8 cellular contexts compared by ENCODE assay signal in genomic region chr10:103916901-103917300, GRCh38. TPM values are rescaled to one million over a fixed set of nuclear protein-coding genes. Genes with fewer than 3 reads are reported as not detected.
DNase-seq lines count a peak whose midpoint lies in the region; ATAC-seq and TF ChIP-seq lines count a peak whose summit lies in the region.

No MANE protein-coding gene starts in this region.

- H3K4me1 Mint-ChIP-seq in activated CD8-positive, alpha-beta memory T cell treated with anti-CD3 and anti-CD28 coated beads, Interleukin-2, amount 10 ng/mL, durations not matched to agents 7 days and 5 days, result peaks cover 44% of the 10 kb centered on the region

- no peak for TF ChIP-seq RAD21 in liver (IDR thresholded peaks at IDR 0.05)

- H3K9me3 ChIP-seq in adipocyte (ENCODE audit: control insufficient read depth, low read length) (no peaks in the 10 kb centered on the region), liver (ENCODE audit: control insufficient read depth in 4 of 4, low read length in 3 of 4) (no peaks in the 10 kb centered on the region), thyroid gland (no peaks in the 10 kb centered on the region)

- no peak for TF ChIP-seq POLR2A in thyroid gland (IDR thresholded peaks at IDR 0.05)

- CTCF ChIA-PET in activated CD8-positive, alpha-beta memory T cell treated with anti-CD3 and anti-CD28 coated beads, Interleukin-2, amount 10 ng/mL, durations not matched to agents 7 days and 5 days (lab: Charles Lee), result interaction anchor here (0.5 to 2.2 kb wide), 10 partner anchors 7 to 53 kb away, joined by 3 to 7 read pairs (median 4); no protein-coding TSS in a partner anchor

- no peak for ATAC-seq in activated CD8-positive, alpha-beta memory T cell treated with anti-CD3 and anti-CD28 coated beads, Interleukin-2, amount 10 ng/mL, durations not matched to agents 7 days and 5 days

- intact Hi-C loops in thyroid gland (cut with DNase I), result loop anchor here (10.0 kb wide), 1 partner anchor 48 kb away; the partner anchor contains the start of gene SLK

- H3K36me3 ChIP-seq in adipocyte (ENCODE audit: control insufficient read depth, insufficient read depth, low read length, severe bottlenecking), result no peaks in the 10 kb centered on the region
- H3K36me3 ChIP-seq in liver (ENCODE audit: control insufficient read depth in 4 of 4, insufficient read depth in 3 of 4, low read depth in 1 of 4, low read length in 3 of 4), result no peaks in the 10 kb centered on the region
- no peaks in the 10 kb centered on the region for H3K36me3 ChIP-seq in thyroid gland

- TF ChIP-seq CTCF in liver (IDR thresholded peaks at IDR 0.05; ENCODE audit: low read depth, low read length, missing input control) (no peak), thyroid gland (IDR thresholded peaks at IDR 0.05) (no peak)

- no peaks in the 10 kb centered on the region for H3K27me3 ChIP-seq in adipocyte (replicated peaks; ENCODE audit: control insufficient read depth, insufficient read depth, low read length)
- no peaks in the 10 kb centered on the region for H3K27me3 ChIP-seq in liver (ENCODE audit: control insufficient read depth in 4 of 4, insufficient read depth in 4 of 4, low read length in 3 of 4)
- no peaks in the 10 kb centered on the region for H3K27me3 ChIP-seq in thyroid gland

- H3K4me3 Mint-ChIP-seq in activated CD8-positive, alpha-beta memory T cell treated with anti-CD3 and anti-CD28 coated beads, Interleukin-2, amount 10 ng/mL, durations not matched to agents 7 days and 5 days, result peak overlapping the region; percentile 99

- H3K9me3 Mint-ChIP-seq in activated CD8-positive, alpha-beta memory T cell treated with anti-CD3 and anti-CD28 coated beads, Interleukin-2, amount 10 ng/mL, durations not matched to agents 7 days and 5 days (ENCODE audit: low read depth), result peaks cover 4% of the 10 kb centered on the region

- H3K27ac Mint-ChIP-seq in activated CD8-positive, alpha-beta memory T cell treated with anti-CD3 and anti-CD28 coated beads, Interleukin-2, amount 10 ng/mL, durations not matched to agents 7 days and 5 days, result peak overlapping the region; percentile 96

- peak overlapping the region; percentile 21 to 96 for H3K27ac ChIP-seq in liver (ENCODE audit: low read depth in 1 of 2, low read length in 2 of 2)
- peak overlapping the region; percentile 87 to 99 (median 96) for H3K27ac ChIP-seq in thyroid gland

- peaks cover 44% of the 10 kb centered on the region for H3K36me3 Mint-ChIP-seq in activated CD8-positive, alpha-beta memory T cell treated with anti-CD3 and anti-CD28 coated beads, Interleukin-2, amount 10 ng/mL, durations not matched to agents 7 days and 5 days

- H3K4me1 ChIP-seq in adipocyte (ENCODE audit: control insufficient read depth, insufficient read depth, low read length) (peaks cover 32% of the 10 kb centered on the region), liver (ENCODE audit: control insufficient read depth in 4 of 4, insufficient read depth in 4 of 4, low read length in 3 of 4) (peaks cover 3 to 26% (median 13%) of the 10 kb centered on the region in 4 donors), thyroid gland (peaks cover 15 to 27% of the 10 kb centered on the region in 2 donors)

- H3K4me3 ChIP-seq in adipocyte (ENCODE audit: low read length) (peak overlapping the region; percentile 95), liver (ENCODE audit: low read depth in 1 of 3, low read length in 3 of 3) (peak overlapping the region in 2 of 3 donors; percentile 58 to 96), thyroid gland (replicated peaks in 1 of 3) (peak overlapping the region in 1 of 3 donors; percentile 71)

- no peak for DNase-seq in activated CD8-positive, alpha-beta memory T cell treated with anti-CD3 and anti-CD28 coated beads, Interleukin-2, amount 10 ng/mL, durations not matched to agents 7 days and 5 days
- no peak for DNase-seq in activated CD8-positive, alpha-beta memory T cell treated with anti-CD3 and anti-CD28 coated beads, Interleukin-2, amount 50 U/mL, for 4 hours
- no peak for DNase-seq in adipocyte (ENCODE audit: low read depth)
- peak; percentile 55 to 57 for DNase-seq in thyroid gland
- DNase-seq in H4 (ENCODE audit: low spot score), result no peak
- no peak for DNase-seq in NCI-H1105 treated with DMSO at 0.1 percent for 48 hours (lab: John Stamatoyannopoulos, UW)
- no peak for DNase-seq in NCI-H1417 treated with DMSO at 0.1 percent for 48 hours (lab: John Stamatoyannopoulos, UW)

- H3K9ac ChIP-seq in adipocyte (ENCODE audit: low read length) (peak overlapping the region; percentile 99), liver (ENCODE audit: low read depth in 1 of 2, low read length in 2 of 2) (peak overlapping the region; percentile 39 to 93)

- no peaks in the 10 kb centered on the region for H3K27me3 Mint-ChIP-seq in activated CD8-positive, alpha-beta memory T cell treated with anti-CD3 and anti-CD28 coated beads, Interleukin-2, amount 10 ng/mL, durations not matched to agents 7 days and 5 days

- WGBS in liver, result 13% methylated on average over 2 of the region's 2 CpGs
- WGBS in thyroid gland, 2 donors, result 12 to 18% methylated on average over 2 of the region's 2 CpGs

TF ChIP-seq in liver, 16 proteins besides CTCF, POLR2A, EP300 and RAD21:
- no peak for TF ChIP-seq EGR1 (IDR thresholded peaks at IDR 0.05; ENCODE audit: low read depth in 2 of 2)
- TF ChIP-seq FOXA2 (IDR thresholded peaks at IDR 0.05), result no peak
- TF ChIP-seq FOXA1 (IDR thresholded peaks at IDR 0.05), result no peak
- TF ChIP-seq JUND (IDR thresholded peaks at IDR 0.05), result no peak
- no peak for TF ChIP-seq TAF1 (conservative IDR thresholded peaks at IDR 0.05)
- TF ChIP-seq YY1 (IDR thresholded peaks at IDR 0.05), result no peak
- TF ChIP-seq RXRA (IDR thresholded peaks at IDR 0.05), result no peak
- no peak for TF ChIP-seq REST (IDR thresholded peaks at IDR 0.05)

RNA-seq across cellular contexts. Expression of gene STN1, which starts 1.1 kb away (rescaled TPM):
- 10 to 100 TPM; 37.5 to 52.0 TPM for total RNA-seq in activated CD8-positive, alpha-beta memory T cell treated with anti-CD3 and anti-CD28 coated beads, Interleukin-2, amount 10 ng/mL, durations not matched to agents 7 days and 5 days
- total RNA-seq in liver (10 to 100 TPM in 1 of 2 donors, 1 to 10 TPM in 1; 9.0 to 12.9 TPM), thyroid gland (10 to 100 TPM; 20.7 to 37.1 (median 30.7) TPM)
- 1 to 10 TPM; 6.9 to 7.0 TPM for polyA plus RNA-seq in liver
- total RNA-seq in H4 (2014; rRNA removed; shearing (Covaris generic)), result 24.9 and 30.2 TPM in 2 replicates

RNA-seq across cellular contexts. Expression of gene SLK, which starts 50.0 kb away (rescaled TPM):
- total RNA-seq in activated CD8-positive, alpha-beta memory T cell treated with anti-CD3 and anti-CD28 coated beads, Interleukin-2, amount 10 ng/mL, durations not matched to agents 7 days and 5 days, result 10 to 100 TPM; 31.2 to 32.6 TPM
- 10 to 100 TPM; 19.5 to 20.3 TPM for total RNA-seq in liver
- polyA plus RNA-seq in liver, result 1 to 10 TPM; 3.9 to 5.2 TPM
- 10 to 100 TPM; 57.7 to 76.9 (median 64.5) TPM for total RNA-seq in thyroid gland
- 15.3 and 16.6 TPM in 2 replicates for total RNA-seq in H4 (2014; rRNA removed; shearing (Covaris generic))

Comparison
In these comparisons a context has a peak if more than half of its experiments do, and no peak if none do; other contexts are left out.
1. DNase-seq: peak in thyroid gland (2 of 2); none in activated CD8-positive, alpha-beta memory T cell treated with anti-CD3 and anti-CD28 coated beads, Interleukin-2, amount 10 ng/mL, durations not matched to agents 7 days and 5 days (single experiment), activated CD8-positive, alpha-beta memory T cell treated with anti-CD3 and anti-CD28 coated beads, Interleukin-2, amount 50 U/mL, for 4 hours (single experiment), adipocyte (single experiment), H4 (single experiment), NCI-H1105 treated with DMSO at 0.1 percent for 48 hours (single experiment) and NCI-H1417 treated with DMSO at 0.1 percent for 48 hours (single experiment).